ENCODE assay signal across 8 cellular contexts in genomic region chr2:130920417-130921030, GRCh38.
DNase-seq lines count a peak whose midpoint lies in the region; ATAC-seq and TF ChIP-seq lines count a peak whose summit lies in the region.

No MANE protein-coding gene starts in this region.

- H3K36me3 ChIP-seq in lower lobe of right lung: no peaks in the 10 kb centered on the region

- TF ChIP-seq CTCF in dorsolateral prefrontal cortex (IDR thresholded peaks at IDR 0.05 in 54 of 56, conservative IDR thresholded peaks at IDR 0.05 in 2 of 56; ENCODE audit: low read depth in 1 of 56, partially characterized antibody in 56 of 56) (peak; percentile 76 to 97 (median 91)), lower lobe of right lung (IDR thresholded peaks at IDR 0.05) (peak; percentile 75)

- H3K27ac ChIP-seq in dorsolateral prefrontal cortex (peak overlapping the region in 6 of 59 donors; percentile 1 to 55 (median 22)), lower lobe of right lung (no peak overlapping the region)

- peak; percentile 69 for DNase-seq in ACHN
- peak; percentile 46 for DNase-seq in NCI-H345 (lab: John Stamatoyannopoulos, UW)
- DNase-seq in activated CD4-positive, alpha-beta T cell treated with anti-CD3 and anti-CD28 coated beads, Interleukin-2, amount 50 U/mL, for 1 hour: peak; percentile 53
- peak; percentile 69 to 91 (median 82) for DNase-seq in dorsolateral prefrontal cortex
- DNase-seq in lower lobe of right lung: peak; percentile 62
- DNase-seq in stimulated activated CD8-positive, alpha-beta memory T cell treated with anti-CD3 and anti-CD28 coated beads, Interleukin-15, amount 100 ng/mL, for 24 hours (ENCODE audit: low read depth): peak; percentile 29

- in situ Hi-C loops in ACHN (cut with HindIII; ENCODE audit: low pct_ligation_motif_present, low pct_unique_long_range_greater_than_20kb, low sequenced_read_pairs): no loop called here

- ATAC-seq in GM21447 (IDR thresholded peaks at IDR 0.05; ENCODE audit: unreplicated experiment) (peak; percentile 57), lower lobe of right lung (peak; percentile 50 to 75), HG02884 (IDR thresholded peaks at IDR 0.05; ENCODE audit: unreplicated experiment) (no peak)

- H3K27me3 ChIP-seq in dorsolateral prefrontal cortex (peaks cover 0 to 19% (median 5%) of the 10 kb centered on the region in 45 donors), lower lobe of right lung (ENCODE audit: low read depth) (peaks cover 13% of the 10 kb centered on the region)

- H3K9me3 ChIP-seq in lower lobe of right lung: no peaks in the 10 kb centered on the region

- intact Hi-C loops in dorsolateral prefrontal cortex (cut with DNase I): loop anchor here (1.0 to 2.0 kb wide), 3 partner anchors 44 to 124 kb away; no protein-coding TSS in a partner anchor
- intact Hi-C loops in lower lobe of right lung (cut with DNase I): no loop called here

- H3K4me3 ChIP-seq in dorsolateral prefrontal cortex: no peak overlapping the region
- no peak overlapping the region for H3K4me3 ChIP-seq in lower lobe of right lung

- H3K4me1 ChIP-seq in lower lobe of right lung: no peaks in the 10 kb centered on the region

Comparison
In these comparisons a context has a peak if more than half of its experiments do, and no peak if none do; other contexts are left out.
1. DNase-seq: peak in every context shown above with its lines; median percentile 82 in dorsolateral prefrontal cortex; 69 in ACHN; 62 in lower lobe of right lung; 53 in activated CD4-positive, alpha-beta T cell treated with anti-CD3 and anti-CD28 coated beads, Interleukin-2, amount 50 U/mL, for 1 hour; 46 in NCI-H345; 29 in stimulated activated CD8-positive, alpha-beta memory T cell treated with anti-CD3 and anti-CD28 coated beads, Interleukin-15, amount 100 ng/mL, for 24 hours.